1 cellular context compared by ENCODE assay signal in the genomic region with DNA sequence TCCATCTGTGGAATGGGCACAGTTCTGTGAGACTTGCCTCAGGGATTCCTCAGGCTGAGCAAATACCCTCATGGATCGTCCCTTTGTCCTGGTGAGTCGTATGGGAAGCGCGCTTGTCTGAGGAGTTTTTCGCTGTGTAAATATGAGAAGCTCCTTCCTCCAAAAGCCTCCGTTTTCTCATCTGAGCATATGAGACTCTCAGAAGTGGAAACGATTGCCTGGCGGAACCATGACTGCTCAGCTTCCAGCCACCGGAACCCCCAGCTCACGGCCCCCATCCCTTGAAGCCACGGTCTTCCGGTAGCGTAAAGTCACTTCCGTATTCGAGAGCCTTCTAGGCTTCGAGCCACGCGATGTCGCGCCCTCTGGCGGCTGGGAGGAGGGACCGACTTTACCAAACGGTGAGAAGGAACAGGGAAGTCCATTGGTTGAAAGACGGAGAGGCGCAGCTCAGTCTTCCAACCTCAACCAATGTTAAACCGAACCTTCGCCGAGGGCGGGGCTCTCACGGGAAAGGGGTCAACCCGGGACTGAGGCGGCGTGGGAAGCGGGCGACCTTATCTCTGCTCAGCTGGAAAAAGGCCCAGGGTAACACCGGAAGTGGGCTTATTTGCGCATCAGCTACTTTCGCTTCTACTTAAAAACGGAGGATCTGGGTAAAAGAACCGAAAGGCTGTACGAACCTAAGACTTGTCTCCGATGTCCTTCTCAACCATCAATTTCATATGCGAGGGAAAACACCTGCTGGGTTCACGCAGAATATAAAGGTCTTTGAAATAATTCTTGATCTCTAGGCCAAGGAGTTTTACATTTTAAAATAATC.
TF ChIP-seq lines count a peak whose summit lies in the region.

No MANE protein-coding gene starts in this region.

TF ChIP-seq in K562, 482 proteins besides CTCF, POLR2A, EP300 and RAD21 (continued from another document and continues in another):
- TF ChIP-seq, protein P1, sequence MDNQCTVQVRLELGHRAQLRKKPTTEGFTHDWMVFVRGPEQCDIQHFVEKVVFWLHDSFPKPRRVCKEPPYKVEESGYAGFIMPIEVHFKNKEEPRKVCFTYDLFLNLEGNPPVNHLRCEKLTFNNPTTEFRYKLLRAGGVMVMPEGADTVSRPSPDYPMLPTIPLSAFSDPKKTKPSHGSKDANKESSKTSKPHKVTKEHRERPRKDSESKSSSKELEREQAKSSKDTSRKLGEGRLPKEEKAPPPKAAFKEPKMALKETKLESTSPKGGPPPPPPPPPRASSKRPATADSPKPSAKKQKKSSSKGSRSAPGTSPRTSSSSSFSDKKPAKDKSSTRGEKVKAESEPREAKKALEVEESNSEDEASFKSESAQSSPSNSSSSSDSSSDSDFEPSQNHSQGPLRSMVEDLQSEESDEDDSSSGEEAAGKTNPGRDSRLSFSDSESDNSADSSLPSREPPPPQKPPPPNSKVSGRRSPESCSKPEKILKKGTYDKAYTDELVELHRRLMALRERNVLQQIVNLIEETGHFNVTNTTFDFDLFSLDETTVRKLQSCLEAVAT (IDR thresholded peaks at IDR 0.05): no peak
- TF ChIP-seq PTTG1 (tag; IDR thresholded peaks at IDR 0.05; ENCODE audit: low read depth): no peak
- TF ChIP-seq, protein P2, sequence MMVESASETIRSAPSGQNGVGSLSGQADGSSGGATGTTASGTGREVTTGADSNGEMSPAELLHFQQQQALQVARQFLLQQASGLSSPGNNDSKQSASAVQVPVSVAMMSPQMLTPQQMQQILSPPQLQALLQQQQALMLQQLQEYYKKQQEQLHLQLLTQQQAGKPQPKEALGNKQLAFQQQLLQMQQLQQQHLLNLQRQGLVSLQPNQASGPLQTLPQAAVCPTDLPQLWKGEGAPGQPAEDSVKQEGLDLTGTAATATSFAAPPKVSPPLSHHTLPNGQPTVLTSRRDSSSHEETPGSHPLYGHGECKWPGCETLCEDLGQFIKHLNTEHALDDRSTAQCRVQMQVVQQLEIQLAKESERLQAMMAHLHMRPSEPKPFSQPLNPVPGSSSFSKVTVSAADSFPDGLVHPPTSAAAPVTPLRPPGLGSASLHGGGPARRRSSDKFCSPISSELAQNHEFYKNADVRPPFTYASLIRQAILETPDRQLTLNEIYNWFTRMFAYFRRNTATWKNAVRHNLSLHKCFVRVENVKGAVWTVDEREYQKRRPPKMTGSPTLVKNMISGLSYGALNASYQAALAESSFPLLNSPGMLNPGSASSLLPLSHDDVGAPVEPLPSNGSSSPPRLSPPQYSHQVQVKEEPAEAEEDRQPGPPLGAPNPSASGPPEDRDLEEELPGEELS (CRISPR knock-in tag; IDR thresholded peaks at IDR 0.05; ENCODE audit: borderline replicate concordance): no peak
- peak; percentile 86 for TF ChIP-seq GABPB1 (CRISPR knock-in tag; IDR thresholded peaks at IDR 0.05)
- TF ChIP-seq, protein P3, sequence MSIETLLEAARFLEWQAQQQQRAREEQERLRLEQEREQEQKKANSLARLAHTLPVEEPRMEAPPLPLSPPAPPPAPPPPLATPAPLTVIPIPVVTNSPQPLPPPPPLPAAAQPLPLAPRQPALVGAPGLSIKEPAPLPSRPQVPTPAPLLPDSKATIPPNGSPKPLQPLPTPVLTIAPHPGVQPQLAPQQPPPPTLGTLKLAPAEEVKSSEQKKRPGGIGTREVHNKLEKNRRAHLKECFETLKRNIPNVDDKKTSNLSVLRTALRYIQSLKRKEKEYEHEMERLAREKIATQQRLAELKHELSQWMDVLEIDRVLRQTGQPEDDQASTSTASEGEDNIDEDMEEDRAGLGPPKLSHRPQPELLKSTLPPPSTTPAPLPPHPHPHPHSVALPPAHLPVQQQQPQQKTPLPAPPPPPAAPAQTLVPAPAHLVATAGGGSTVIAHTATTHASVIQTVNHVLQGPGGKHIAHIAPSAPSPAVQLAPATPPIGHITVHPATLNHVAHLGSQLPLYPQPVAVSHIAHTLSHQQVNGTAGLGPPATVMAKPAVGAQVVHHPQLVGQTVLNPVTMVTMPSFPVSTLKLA (conservative IDR thresholded peaks at IDR 0.05): peak; percentile 34 to 74; a peak in 2 of 4 replicates
- TF ChIP-seq TRIM24 (IDR thresholded peaks at IDR 0.05): peak; percentile 54 to 74
- TF ChIP-seq ZKSCAN8 (CRISPR knock-in tag; IDR thresholded peaks at IDR 0.05): no peak; the same call in 1 of the 2 replicates
- peak in 1 of 2 experiments; percentile 66; a peak in 2 of 4 replicates for TF ChIP-seq TEAD1 (CRISPR knock-in tag; IDR thresholded peaks at IDR 0.05)
- peak; percentile 39 for TF ChIP-seq NCOA1 (IDR thresholded peaks at IDR 0.05; ENCODE audit: low read depth)
- TF ChIP-seq ZNF354B (CRISPR knock-in tag; IDR thresholded peaks at IDR 0.05): no peak
- peak; percentile 42 for TF ChIP-seq TBP (optimal IDR thresholded peaks at IDR 0.05; ENCODE audit: low read depth, low read length)
- no peak for TF ChIP-seq SAP30 (IDR thresholded peaks at IDR 0.05; ENCODE audit: borderline replicate concordance, insufficient read depth, low read depth, low read length, poor library complexity, severe bottlenecking)
- TF ChIP-seq ZNF347 (CRISPR knock-in tag; IDR thresholded peaks at IDR 0.05; ENCODE audit: low read depth): no peak
- peak; percentile 96 for TF ChIP-seq GABPA (tag; conservative IDR thresholded peaks at IDR 0.05; ENCODE audit: low read depth)
- peak; percentile 68; the same call in 1 of the 2 replicates for TF ChIP-seq ESRRA (IDR thresholded peaks at IDR 0.05; ENCODE audit: borderline replicate concordance, low read depth)
- no peak for TF ChIP-seq NFATC3 (IDR thresholded peaks at IDR 0.05)
- TF ChIP-seq ZNF76 (CRISPR knock-in tag; IDR thresholded peaks at IDR 0.05; ENCODE audit: borderline replicate concordance): no peak
- no peak for TF ChIP-seq ZNF584 (CRISPR knock-in tag; IDR thresholded peaks at IDR 0.05; ENCODE audit: low read depth)
- TF ChIP-seq ETS2 (tag; IDR thresholded peaks at IDR 0.05; ENCODE audit: borderline replicate concordance, poor library complexity, severe bottlenecking): no peak
- TF ChIP-seq L3MBTL2 (IDR thresholded peaks at IDR 0.05): peak; percentile 86
- TF ChIP-seq KHSRP (IDR thresholded peaks at IDR 0.05): no peak
- TF ChIP-seq NR2C1 (IDR thresholded peaks at IDR 0.05): peak; percentile 77
- TF ChIP-seq NR2C1 (tag; IDR thresholded peaks at IDR 0.05): peak; percentile 76
- TF ChIP-seq, protein P4, sequence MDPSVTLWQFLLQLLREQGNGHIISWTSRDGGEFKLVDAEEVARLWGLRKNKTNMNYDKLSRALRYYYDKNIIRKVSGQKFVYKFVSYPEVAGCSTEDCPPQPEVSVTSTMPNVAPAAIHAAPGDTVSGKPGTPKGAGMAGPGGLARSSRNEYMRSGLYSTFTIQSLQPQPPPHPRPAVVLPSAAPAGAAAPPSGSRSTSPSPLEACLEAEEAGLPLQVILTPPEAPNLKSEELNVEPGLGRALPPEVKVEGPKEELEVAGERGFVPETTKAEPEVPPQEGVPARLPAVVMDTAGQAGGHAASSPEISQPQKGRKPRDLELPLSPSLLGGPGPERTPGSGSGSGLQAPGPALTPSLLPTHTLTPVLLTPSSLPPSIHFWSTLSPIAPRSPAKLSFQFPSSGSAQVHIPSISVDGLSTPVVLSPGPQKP (CRISPR knock-in tag; IDR thresholded peaks at IDR 0.05): no peak
- TF ChIP-seq TSC22D4 (tag; IDR thresholded peaks at IDR 0.05): no peak
- TF ChIP-seq SREBF2 (CRISPR knock-in tag; IDR thresholded peaks at IDR 0.05): no peak
- TF ChIP-seq, protein P5, sequence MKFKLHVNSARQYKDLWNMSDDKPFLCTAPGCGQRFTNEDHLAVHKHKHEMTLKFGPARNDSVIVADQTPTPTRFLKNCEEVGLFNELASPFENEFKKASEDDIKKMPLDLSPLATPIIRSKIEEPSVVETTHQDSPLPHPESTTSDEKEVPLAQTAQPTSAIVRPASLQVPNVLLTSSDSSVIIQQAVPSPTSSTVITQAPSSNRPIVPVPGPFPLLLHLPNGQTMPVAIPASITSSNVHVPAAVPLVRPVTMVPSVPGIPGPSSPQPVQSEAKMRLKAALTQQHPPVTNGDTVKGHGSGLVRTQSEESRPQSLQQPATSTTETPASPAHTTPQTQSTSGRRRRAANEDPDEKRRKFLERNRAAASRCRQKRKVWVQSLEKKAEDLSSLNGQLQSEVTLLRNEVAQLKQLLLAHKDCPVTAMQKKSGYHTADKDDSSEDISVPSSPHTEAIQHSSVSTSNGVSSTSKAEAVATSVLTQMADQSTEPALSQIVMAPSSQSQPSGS (CRISPR knock-in tag; IDR thresholded peaks at IDR 0.05): no peak
- TF ChIP-seq ZFP36 (IDR thresholded peaks at IDR 0.05; ENCODE audit: low read depth, low read length, partially characterized antibody): peak; percentile 5
- TF ChIP-seq CC2D1A (IDR thresholded peaks at IDR 0.05): peak; percentile 98
- no peak for TF ChIP-seq KAT2B (IDR thresholded peaks at IDR 0.05; ENCODE audit: low read depth, low read length)
- no peak for TF ChIP-seq HNRNPH1 (optimal IDR thresholded peaks at IDR 0.05; ENCODE audit: low read depth, low read length)
- no peak for TF ChIP-seq U2AF2 (optimal IDR thresholded peaks at IDR 0.05; ENCODE audit: low read depth, low read length)
- TF ChIP-seq KDM2B (CRISPR knock-in tag; IDR thresholded peaks at IDR 0.05): no peak
- no peak for TF ChIP-seq ZNF175 (CRISPR knock-in tag; IDR thresholded peaks at IDR 0.05; ENCODE audit: low read depth)
- TF ChIP-seq TAF15 (IDR thresholded peaks at IDR 0.05; ENCODE audit: low read depth, low read length): no peak
- TF ChIP-seq, protein P6, sequence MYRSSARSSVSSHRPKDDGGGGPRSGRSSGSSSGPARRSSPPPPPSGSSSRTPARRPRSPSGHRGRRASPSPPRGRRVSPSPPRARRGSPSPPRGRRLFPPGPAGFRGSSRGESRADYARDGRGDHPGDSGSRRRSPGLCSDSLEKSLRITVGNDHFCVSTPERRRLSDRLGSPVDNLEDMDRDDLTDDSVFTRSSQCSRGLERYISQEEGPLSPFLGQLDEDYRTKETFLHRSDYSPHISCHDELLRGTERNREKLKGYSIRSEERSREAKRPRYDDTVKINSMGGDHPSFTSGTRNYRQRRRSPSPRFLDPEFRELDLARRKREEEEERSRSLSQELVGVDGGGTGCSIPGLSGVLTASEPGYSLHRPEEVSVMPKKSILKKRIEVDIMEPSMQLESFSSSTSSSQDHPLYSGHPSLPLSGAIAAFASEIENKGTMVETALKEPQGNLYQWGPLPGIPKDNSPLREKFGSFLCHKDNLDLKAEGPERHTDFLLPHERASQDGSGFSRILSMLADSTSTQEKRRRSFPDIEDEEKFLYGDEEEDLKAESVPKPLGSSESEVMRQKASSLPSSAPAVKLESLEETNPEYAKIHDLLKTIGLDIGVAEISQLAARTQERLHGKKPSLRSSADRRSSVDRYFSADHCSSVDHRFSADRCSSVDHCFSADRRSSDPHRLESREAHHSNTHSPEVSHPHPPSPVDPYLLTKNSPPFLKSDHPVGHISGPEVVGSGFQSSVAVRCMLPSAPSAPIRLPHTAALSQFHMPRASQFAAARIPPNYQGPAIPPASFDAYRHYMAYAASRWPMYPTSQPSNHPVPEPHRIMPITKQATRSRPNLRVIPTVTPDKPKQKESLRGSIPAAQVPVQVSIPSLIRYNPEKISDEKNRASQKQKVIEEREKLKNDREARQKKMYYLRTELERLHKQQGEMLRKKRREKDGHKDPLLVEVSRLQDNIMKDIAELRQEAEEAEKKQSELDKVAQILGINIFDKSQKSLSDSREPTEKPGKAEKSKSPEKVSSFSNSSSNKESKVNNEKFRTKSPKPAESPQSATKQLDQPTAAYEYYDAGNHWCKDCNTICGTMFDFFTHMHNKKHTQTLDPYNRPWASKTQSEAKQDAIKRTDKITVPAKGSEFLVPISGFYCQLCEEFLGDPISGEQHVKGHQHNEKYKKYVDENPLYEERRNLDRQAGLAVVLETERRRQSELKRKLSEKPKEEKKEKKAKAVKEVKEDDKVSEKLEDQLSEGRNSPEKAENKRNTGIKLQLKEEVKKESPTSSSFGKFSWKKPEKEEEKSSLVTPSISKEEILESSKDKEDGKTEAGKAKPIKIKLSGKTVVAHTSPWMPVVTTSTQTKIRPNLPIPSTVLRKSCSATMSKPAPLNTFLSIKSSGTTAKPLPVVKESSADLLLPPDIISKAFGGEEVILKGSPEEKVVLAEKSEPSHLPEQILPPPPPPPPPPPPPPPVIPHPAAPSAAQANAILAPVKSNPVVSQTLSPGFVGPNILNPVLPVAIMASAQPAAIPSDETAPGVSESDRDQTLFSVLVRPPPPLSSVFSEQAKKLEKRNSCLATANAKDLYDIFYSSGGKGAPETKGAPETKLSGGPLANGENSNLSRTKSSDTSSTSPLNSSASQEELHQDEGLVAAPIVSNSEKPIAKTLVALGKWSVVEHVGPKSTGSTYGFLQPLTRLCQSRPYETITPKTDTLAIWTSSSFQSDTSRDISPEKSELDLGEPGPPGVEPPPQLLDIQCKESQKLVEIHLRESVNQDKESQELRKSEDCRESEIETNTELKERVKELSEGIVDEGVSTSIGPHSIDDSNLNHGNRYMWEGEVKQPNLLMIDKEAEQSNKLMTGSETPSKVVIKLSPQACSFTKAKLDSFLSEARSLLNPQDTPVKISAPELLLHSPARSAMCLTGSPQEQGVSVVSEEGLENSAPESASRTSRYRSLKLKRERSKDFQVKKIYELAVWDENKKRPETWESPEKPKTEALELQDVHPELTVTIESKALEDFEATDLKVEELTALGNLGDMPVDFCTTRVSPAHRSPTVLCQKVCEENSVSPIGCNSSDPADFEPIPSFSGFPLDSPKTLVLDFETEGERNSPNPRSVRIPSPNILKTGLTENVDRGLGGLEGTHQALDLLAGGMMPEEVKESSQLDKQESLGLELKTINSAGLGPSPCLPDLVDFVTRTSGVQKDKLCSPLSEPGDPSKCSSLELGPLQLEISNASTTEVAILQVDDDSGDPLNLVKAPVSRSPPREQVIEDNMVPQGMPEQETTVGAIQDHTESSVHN (IDR thresholded peaks at IDR 0.05; ENCODE audit: borderline replicate concordance in 1 of 2, low read depth in 1 of 2): peak in 1 of 2 experiments; percentile 73; a peak in 2 of 4 replicates
- TF ChIP-seq, protein P7, sequence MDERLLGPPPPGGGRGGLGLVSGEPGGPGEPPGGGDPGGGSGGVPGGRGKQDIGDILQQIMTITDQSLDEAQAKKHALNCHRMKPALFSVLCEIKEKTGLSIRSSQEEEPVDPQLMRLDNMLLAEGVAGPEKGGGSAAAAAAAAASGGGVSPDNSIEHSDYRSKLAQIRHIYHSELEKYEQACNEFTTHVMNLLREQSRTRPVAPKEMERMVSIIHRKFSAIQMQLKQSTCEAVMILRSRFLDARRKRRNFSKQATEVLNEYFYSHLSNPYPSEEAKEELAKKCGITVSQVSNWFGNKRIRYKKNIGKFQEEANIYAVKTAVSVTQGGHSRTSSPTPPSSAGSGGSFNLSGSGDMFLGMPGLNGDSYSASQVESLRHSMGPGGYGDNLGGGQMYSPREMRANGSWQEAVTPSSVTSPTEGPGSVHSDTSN (CRISPR knock-in tag; IDR thresholded peaks at IDR 0.05; ENCODE audit: low read depth): no peak
- TF ChIP-seq, protein P7 (tag; conservative IDR thresholded peaks at IDR 0.05; ENCODE audit: low read depth): peak; percentile 72
- no peak for TF ChIP-seq ZNF133 (CRISPR knock-in tag; IDR thresholded peaks at IDR 0.05)
- peak; percentile 16 for TF ChIP-seq MEIS2 (IDR thresholded peaks at IDR 0.05; ENCODE audit: partially characterized antibody)
- TF ChIP-seq ARNT (IDR thresholded peaks at IDR 0.05): peak in 1 of 2 experiments; percentile 73; a peak in 3 of 4 replicates
- no peak for TF ChIP-seq MIER1 (IDR thresholded peaks at IDR 0.05; ENCODE audit: low read depth)
- TF ChIP-seq NCOA4 (IDR thresholded peaks at IDR 0.05; ENCODE audit: partially characterized antibody): no peak
- TF ChIP-seq HEY1 (CRISPR knock-in tag; IDR thresholded peaks at IDR 0.05; ENCODE audit: borderline replicate concordance): no peak
